21 cellular contexts compared by ENCODE assay signal in genomic region chr7:42174391-42174848, GRCh38.
DNase-seq lines count a peak whose midpoint lies in the region; ATAC-seq and TF ChIP-seq lines count a peak whose summit lies in the region.
"Had no signal": no experiment of that assay in that cellular context is flagged by ENCODE, and none has a peak within 500 bp of the region (broad histone marks: within the 10 kb centered on the region; RNA-seq: fewer than 3 reads in every experiment).

No MANE protein-coding gene starts in this region.

- H3K4me3 ChIP-seq in astrocyte of the spinal cord (ENCODE audit: low read depth, low read length) (no peak overlapping the region), mesenchymal stem cell (ENCODE audit: insufficient read depth in 1 of 2, low read depth in 1 of 2, low read length in 2 of 2) (peak overlapping the region in 1 of 2 experiments; percentile 14), right atrium auricular region (no peak overlapping the region)
- H3K4me3 ChIP-seq: GM12878 had no signal

- H3K36me3 ChIP-seq in mesenchymal stem cell (ENCODE audit: control insufficient read depth in 1 of 2, insufficient read depth in 2 of 2, low read depth in 1 of 2, low read length in 2 of 2) (peaks cover 0 to 27% of the 10 kb centered on the region in 2 experiments), right atrium auricular region (no peaks in the 10 kb centered on the region)

- no peak overlapping the region for H3K4ac ChIP-seq in mesenchymal stem cell (ENCODE audit: low read depth in 1 of 2, low read length in 2 of 2)

- H3K4me1 Mint-ChIP-seq in activated T-helper 1 cell treated with anti-CD3 and anti-CD28 coated beads, Interleukin-12 subunit alpha, Interleukin-12 subunit beta, Interleukin-2, Interleukin-4 antibody, amounts not matched to agents 30 ng/mL and 10 ng/mL and 1 ng/mL, durations not matched to agents 14 hours and 24 hours and 36 hours (ENCODE audit: low read depth) = no peaks in the 10 kb centered on the region
- H3K4me1 Mint-ChIP-seq: activated naive CD8-positive, alpha-beta T cell treated with anti-CD3 and anti-CD28 coated beads, Interleukin-2, amount 10 ng/mL, durations not matched to agents 7 days and 5 days had no signal

- no peak overlapping the region for H2BK15ac ChIP-seq in mesenchymal stem cell (ENCODE audit: low read depth, poor library complexity, severe bottlenecking)

- 71% methylated on average over 17 of the region's 17 CpGs for WGBS in mesenchymal stem cell

- H4K8ac ChIP-seq in mesenchymal stem cell (ENCODE audit: low read length) = no peak overlapping the region

- H3K27ac Mint-ChIP-seq in activated T-helper 1 cell treated with anti-CD3 and anti-CD28 coated beads, Interleukin-12 subunit alpha, Interleukin-12 subunit beta, Interleukin-2, Interleukin-4 antibody, amounts not matched to agents 30 ng/mL and 10 ng/mL and 1 ng/mL, durations not matched to agents 14 hours and 24 hours and 36 hours = no peak overlapping the region
- H3K27ac Mint-ChIP-seq: activated naive CD8-positive, alpha-beta T cell treated with anti-CD3 and anti-CD28 coated beads, Interleukin-2, amount 10 ng/mL, durations not matched to agents 7 days and 5 days; dendritic cell treated with granulocyte-macrophage colony-stimulating factor and Interleukin-4, amounts not matched to agents 40 ng/mL and 50 ng/mL, for 4 days; progenitor cell of endocrine pancreas had no signal

- H2BK120ac ChIP-seq in mesenchymal stem cell (ENCODE audit: low read depth, low read length) = no peak overlapping the region

- no peak overlapping the region for H2BK5ac ChIP-seq in mesenchymal stem cell (ENCODE audit: low read depth, low read length, poor library complexity, severe bottlenecking)

- intact Hi-C loops in sciatic nerve (cut with DNase I) = no loop called here
- intact Hi-C loops in activated T-helper 1 cell treated with anti-CD3 and anti-CD28 coated beads, Interleukin-12 subunit alpha, Interleukin-12 subunit beta, Interleukin-2, Interleukin-4 antibody, amounts not matched to agents 30 ng/mL and 10 ng/mL and 1 ng/mL, durations not matched to agents 14 hours and 24 hours and 36 hours (cut with micrococcal nuclease) = no loop called here

- no peak overlapping the region for H3K14ac ChIP-seq in mesenchymal stem cell (ENCODE audit: low read length in 2 of 2)

- H3K79me1 ChIP-seq in mesenchymal stem cell (replicated peaks; ENCODE audit: low read length, poor library complexity, severe bottlenecking) = peaks cover 17% of the 10 kb centered on the region

- no peak overlapping the region for H2AFZ ChIP-seq in mesenchymal stem cell (ENCODE audit: low read depth, low read length)

- no peak overlapping the region for H2AK5ac ChIP-seq in mesenchymal stem cell (ENCODE audit: low read length, severe bottlenecking)

- H3K27me3 ChIP-seq in mesenchymal stem cell (ENCODE audit: control insufficient read depth in 1 of 2, insufficient read depth in 1 of 2, low read length in 2 of 2) (no peaks in the 10 kb centered on the region), right atrium auricular region (no peaks in the 10 kb centered on the region)

- in situ Hi-C loops in astrocyte of the spinal cord (cut with HindIII; ENCODE audit: low sequenced_read_pairs) = no loop called here

- H3K36me3 Mint-ChIP-seq in activated T-helper 1 cell treated with anti-CD3 and anti-CD28 coated beads, Interleukin-12 subunit alpha, Interleukin-12 subunit beta, Interleukin-2, Interleukin-4 antibody, amounts not matched to agents 30 ng/mL and 10 ng/mL and 1 ng/mL, durations not matched to agents 14 hours and 24 hours and 36 hours (ENCODE audit: low read depth) = no peaks in the 10 kb centered on the region
- H3K36me3 Mint-ChIP-seq: activated naive CD8-positive, alpha-beta T cell treated with anti-CD3 and anti-CD28 coated beads, Interleukin-2, amount 10 ng/mL, durations not matched to agents 7 days and 5 days had no signal

- DNase-seq in AG08395 (ENCODE audit: low spot score) = peak; percentile 56
- peak; percentile 42 for DNase-seq in astrocyte of the spinal cord (ENCODE audit: low read depth, low spot score)
- DNase-seq in mesenchymal stem cell = peak; percentile 43
- no peak for DNase-seq in sciatic nerve (ENCODE audit: low spot score)
- no peak for DNase-seq in activated T-helper 1 cell treated with anti-CD3 and anti-CD28 coated beads, Interleukin-12 subunit alpha, Interleukin-12 subunit beta, Interleukin-2, Interleukin-4 antibody, amounts not matched to agents 30 ng/mL and 10 ng/mL and 1 ng/mL, durations not matched to agents 14 hours and 24 hours and 36 hours (ENCODE audit: low spot score)
- no peak for DNase-seq in right atrium auricular region (ENCODE audit: low spot score)
- DNase-seq: activated CD4-positive, CD25-positive, alpha-beta regulatory T cell treated with anti-CD3 and anti-CD28 coated beads, Interleukin-2, amount 50 U/mL, for 72 hours; activated naive CD8-positive, alpha-beta T cell treated with anti-CD3 and anti-CD28 coated beads, Interleukin-2, amount 10 ng/mL, durations not matched to agents 7 days and 5 days; C1 segment of cervical spinal cord; head of caudate nucleus; NCI-H1105 treated with DMSO at 0.1 percent for 48 hours; NCI-H2081 treated with DMSO at 0.1 percent for 48 hours; NCI-H510A; T1000 had no signal

- H2BK12ac ChIP-seq in mesenchymal stem cell (ENCODE audit: low read length in 2 of 2) = peak overlapping the region in 1 of 2 experiments; percentile 64

- H3K9ac ChIP-seq in mesenchymal stem cell (ENCODE audit: low read length) = peak overlapping the region; percentile 43

- no peak overlapping the region for H3K23ac ChIP-seq in mesenchymal stem cell (ENCODE audit: low read length in 2 of 2)

- H4K91ac ChIP-seq in mesenchymal stem cell (ENCODE audit: low read length) = no peak overlapping the region

- ATAC-seq in sciatic nerve (peak; percentile 68), HG02938 (IDR thresholded peaks at IDR 0.05; ENCODE audit: unreplicated experiment) (no peak), HG03139 (IDR thresholded peaks at IDR 0.05; ENCODE audit: unreplicated experiment) (no peak)
- ATAC-seq: GM12878, SK-N-SH treated with all-trans-retinoic acid at 6 μM for 48 hours had no signal

- peaks cover 9% of the 10 kb centered on the region for H3K4me1 ChIP-seq in mesenchymal stem cell (ENCODE audit: control insufficient read depth, insufficient read depth, low read depth, low read length)
- no peaks in the 10 kb centered on the region for H3K4me1 ChIP-seq in right atrium auricular region

- H3K27ac ChIP-seq in mesenchymal stem cell (ENCODE audit: low read length, poor library complexity, severe bottlenecking) (no peak overlapping the region), right atrium auricular region (no peak overlapping the region)
- H3K27ac ChIP-seq: epithelial cell of prostate had no signal

- peak overlapping the region in 1 of 2 experiments; percentile 64 for H3K18ac ChIP-seq in mesenchymal stem cell (ENCODE audit: low read depth in 1 of 2, low read length in 2 of 2)

- H3K4me2 ChIP-seq in mesenchymal stem cell (ENCODE audit: low read length, poor library complexity, severe bottlenecking) = no peak overlapping the region

- H3K4me3 Mint-ChIP-seq in activated T-helper 1 cell treated with anti-CD3 and anti-CD28 coated beads, Interleukin-12 subunit alpha, Interleukin-12 subunit beta, Interleukin-2, Interleukin-4 antibody, amounts not matched to agents 30 ng/mL and 10 ng/mL and 1 ng/mL, durations not matched to agents 14 hours and 24 hours and 36 hours = no peak overlapping the region
- H3K4me3 Mint-ChIP-seq: activated naive CD8-positive, alpha-beta T cell treated with anti-CD3 and anti-CD28 coated beads, Interleukin-2, amount 10 ng/mL, durations not matched to agents 7 days and 5 days; dendritic cell treated with granulocyte-macrophage colony-stimulating factor and Interleukin-4, amounts not matched to agents 40 ng/mL and 50 ng/mL, for 4 days had no signal

- no peaks in the 10 kb centered on the region for H3K9me3 Mint-ChIP-seq in activated T-helper 1 cell treated with anti-CD3 and anti-CD28 coated beads, Interleukin-12 subunit alpha, Interleukin-12 subunit beta, Interleukin-2, Interleukin-4 antibody, amounts not matched to agents 30 ng/mL and 10 ng/mL and 1 ng/mL, durations not matched to agents 14 hours and 24 hours and 36 hours
- H3K9me3 Mint-ChIP-seq: activated naive CD8-positive, alpha-beta T cell treated with anti-CD3 and anti-CD28 coated beads, Interleukin-2, amount 10 ng/mL, durations not matched to agents 7 days and 5 days; dendritic cell treated with granulocyte-macrophage colony-stimulating factor and Interleukin-4, amounts not matched to agents 40 ng/mL and 50 ng/mL, for 4 days had no signal

- H3K9me3 ChIP-seq in mesenchymal stem cell (ENCODE audit: control insufficient read depth, low read length) = no peaks in the 10 kb centered on the region
- no peaks in the 10 kb centered on the region for H3K9me3 ChIP-seq in right atrium auricular region

- no peaks in the 10 kb centered on the region for H3K27me3 Mint-ChIP-seq in activated T-helper 1 cell treated with anti-CD3 and anti-CD28 coated beads, Interleukin-12 subunit alpha, Interleukin-12 subunit beta, Interleukin-2, Interleukin-4 antibody, amounts not matched to agents 30 ng/mL and 10 ng/mL and 1 ng/mL, durations not matched to agents 14 hours and 24 hours and 36 hours (ENCODE audit: insufficient read depth)
- H3K27me3 Mint-ChIP-seq: dendritic cell treated with granulocyte-macrophage colony-stimulating factor and Interleukin-4, amounts not matched to agents 40 ng/mL and 50 ng/mL, for 4 days had no signal

- TF ChIP-seq CTCF in astrocyte of the spinal cord (IDR thresholded peaks at IDR 0.05; ENCODE audit: low read depth, low read length) = no peak
- TF ChIP-seq CTCF in right atrium auricular region (IDR thresholded peaks at IDR 0.05) = no peak

Comparison
In these comparisons a context has a peak if more than half of its experiments do, and no peak if none do; other contexts are left out.
1. DNase-seq: peak in AG08395 (single experiment), astrocyte of the spinal cord (single experiment) and mesenchymal stem cell (single experiment); none in sciatic nerve (single experiment), activated T-helper 1 cell treated with anti-CD3 and anti-CD28 coated beads, Interleukin-12 subunit alpha, Interleukin-12 subunit beta, Interleukin-2, Interleukin-4 antibody, amounts not matched to agents 30 ng/mL and 10 ng/mL and 1 ng/mL, durations not matched to agents 14 hours and 24 hours and 36 hours (single experiment) and right atrium auricular region (single experiment).